ENCODE assay signal across 16 cellular contexts in the genomic region with DNA sequence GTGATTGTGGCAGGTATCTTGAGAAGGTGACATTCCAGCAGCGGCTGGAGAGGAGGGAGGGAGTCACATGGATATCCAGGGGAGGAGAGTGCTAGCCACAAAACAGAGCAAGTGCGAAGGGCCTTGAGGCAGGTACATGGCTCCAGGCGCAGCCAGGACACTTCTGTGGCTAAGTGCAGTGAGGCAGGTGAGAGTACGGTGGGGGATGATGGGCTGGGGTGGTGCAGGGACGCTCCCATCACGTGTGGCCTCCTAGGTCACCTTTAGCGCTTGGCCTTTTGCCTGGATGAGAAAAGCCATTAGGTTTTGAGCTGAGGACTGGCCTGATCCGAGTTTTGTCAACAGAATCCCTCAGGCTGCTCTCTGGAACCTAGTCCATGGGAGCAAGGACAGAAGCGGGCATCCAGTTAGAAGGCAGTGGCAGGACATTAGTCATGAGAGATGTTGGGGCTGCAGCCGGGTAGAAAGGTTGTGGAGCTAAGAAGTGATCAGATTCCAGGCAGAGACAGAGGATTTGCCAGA. TPM values are rescaled to one million over a fixed set of nuclear protein-coding genes. Genes with fewer than 3 reads are reported as not detected.
DNase-seq lines count a peak whose midpoint lies in the region; ATAC-seq and TF ChIP-seq lines count a peak whose summit lies in the region.
"Had no signal": no experiment of that assay in that cellular context is flagged by ENCODE, and none has a peak within 500 bp of the region (broad histone marks: within the 10 kb centered on the region; RNA-seq: fewer than 3 reads in every experiment).

No MANE protein-coding gene starts in this region.

- H3K4me3 Mint-ChIP-seq in activated naive CD8-positive, alpha-beta T cell treated with anti-CD3 and anti-CD28 coated beads, Interleukin-2, amount 10 ng/mL, durations not matched to agents 7 days and 5 days, result no peak overlapping the region
- H3K4me3 Mint-ChIP-seq in activated naive CD8-positive, alpha-beta T cell treated with anti-CD3 and anti-CD28 coated beads for 36 hours, result no peak overlapping the region
- H3K4me3 Mint-ChIP-seq in endodermal cell, result no peak overlapping the region
- H3K4me3 Mint-ChIP-seq in natural killer cell treated with Interleukin-12 subunit alpha and Interleukin-12 subunit beta and Interleukin-15 and Interleukin-18, amount 100 ng/mL, for 72 hours, result no peak overlapping the region
- H3K4me3 Mint-ChIP-seq: HFFc6 had no signal

- in situ Hi-C loops in GM13977 (cut with MboI; ENCODE audit: low pct_unique_long_range_greater_than_20kb, low sequenced_read_pairs, unreplicated experiment), result no loop called here

- H3K9ac ChIP-seq in endodermal cell (ENCODE audit: extremely low read depth, low read length, poor library complexity, severe bottlenecking), result no peak overlapping the region
- peak overlapping the region in 1 of 2 donors; percentile 30 for H3K9ac ChIP-seq in liver (ENCODE audit: low read depth in 1 of 2, low read length in 2 of 2)
- peak overlapping the region in 1 of 3 donors; percentile 62 for H3K9ac ChIP-seq in skeletal muscle tissue (ENCODE audit: low read depth in 1 of 3, low read length in 3 of 3)

- H3K27me3 ChIP-seq in endodermal cell (ENCODE audit: control insufficient read depth, insufficient read depth, low read length, poor library complexity, severe bottlenecking) (no peaks in the 10 kb centered on the region), liver (ENCODE audit: control insufficient read depth in 4 of 4, insufficient read depth in 4 of 4, low read length in 3 of 4) (no peaks in the 10 kb centered on the region), skeletal muscle tissue (ENCODE audit: control insufficient read depth in 3 of 3, insufficient read depth in 3 of 3, low read length in 3 of 3) (no peaks in the 10 kb centered on the region)

- POLR2A ChIA-PET in activated naive CD8-positive, alpha-beta T cell treated with anti-CD3 and anti-CD28 coated beads, Interleukin-2, amount 10 ng/mL, durations not matched to agents 7 days and 5 days (lab: Charles Lee), result no interaction called here

- no peak for DNase-seq in activated naive CD8-positive, alpha-beta T cell treated with anti-CD3 and anti-CD28 coated beads, Interleukin-2, amount 10 ng/mL, durations not matched to agents 7 days and 5 days
- DNase-seq in activated naive CD8-positive, alpha-beta T cell treated with anti-CD3 and anti-CD28 coated beads for 36 hours, result no peak
- DNase-seq in endodermal cell (peak; percentile 83), DMS153 treated with DMSO at 0.1 percent for 48 hours (lab: John Stamatoyannopoulos, UW; ENCODE audit: unreplicated experiment) (no peak), GM13977 (ENCODE audit: low spot score) (no peak)
- DNase-seq in natural killer cell treated with Interleukin-12 subunit alpha and Interleukin-12 subunit beta and Interleukin-15 and Interleukin-18, amount 100 ng/mL, for 72 hours (ENCODE audit: low spot score), result no peak
- DNase-seq: HFFc6, KG1, NCI-H1092 treated with DMSO at 0.1 percent for 48 hours, NCI-H1694, NCI-H345, NCI-H69, PC-3 had no signal

- H3K9me3 ChIP-seq in endodermal cell (ENCODE audit: control insufficient read depth, low read length), result no peaks in the 10 kb centered on the region
- H3K9me3 ChIP-seq in liver (ENCODE audit: control insufficient read depth in 4 of 4, low read length in 3 of 4), result no peaks in the 10 kb centered on the region
- no peaks in the 10 kb centered on the region for H3K9me3 ChIP-seq in skeletal muscle tissue (ENCODE audit: control insufficient read depth in 3 of 3, low read length in 3 of 3)

- H3K27ac ChIP-seq in endodermal cell (ENCODE audit: low read depth, low read length) (no peak overlapping the region), liver (ENCODE audit: low read depth in 1 of 2, low read length in 2 of 2) (peak overlapping the region; percentile 71 to 76), skeletal muscle tissue (ENCODE audit: low read depth, low read length) (peak overlapping the region; percentile 42)

- 78 to 85% methylated on average over 8 to 10 of the region's 10 CpGs for WGBS in endodermal cell (ENCODE audit: insufficient coverage in 1 of 2, insufficient read length in 1 of 2), 2 experiments
- 50% methylated on average over 10 of the region's 10 CpGs for WGBS in liver

- H3K9me3 Mint-ChIP-seq in activated naive CD8-positive, alpha-beta T cell treated with anti-CD3 and anti-CD28 coated beads, Interleukin-2, amount 10 ng/mL, durations not matched to agents 7 days and 5 days, result no peaks in the 10 kb centered on the region
- H3K9me3 Mint-ChIP-seq in activated naive CD8-positive, alpha-beta T cell treated with anti-CD3 and anti-CD28 coated beads for 36 hours, result no peaks in the 10 kb centered on the region
- no peaks in the 10 kb centered on the region for H3K9me3 Mint-ChIP-seq in endodermal cell
- no peaks in the 10 kb centered on the region for H3K9me3 Mint-ChIP-seq in natural killer cell treated with Interleukin-12 subunit alpha and Interleukin-12 subunit beta and Interleukin-15 and Interleukin-18, amount 100 ng/mL, for 72 hours
- H3K9me3 Mint-ChIP-seq: HFFc6 had no signal

- TF ChIP-seq CTCF in endodermal cell (conservative IDR thresholded peaks at IDR 0.05), result no peak
- TF ChIP-seq CTCF in liver (IDR thresholded peaks at IDR 0.05; ENCODE audit: low read depth, low read length, missing input control), result no peak
- TF ChIP-seq CTCF in GM13977 (IDR thresholded peaks at IDR 0.05; ENCODE audit: extremely low read depth, insufficient read depth, missing control alignments), result no peak

- no peaks in the 10 kb centered on the region for H3K27me3 Mint-ChIP-seq in activated naive CD8-positive, alpha-beta T cell treated with anti-CD3 and anti-CD28 coated beads, Interleukin-2, amount 10 ng/mL, durations not matched to agents 7 days and 5 days
- H3K27me3 Mint-ChIP-seq in activated naive CD8-positive, alpha-beta T cell treated with anti-CD3 and anti-CD28 coated beads for 36 hours, result no peaks in the 10 kb centered on the region
- peaks cover 6% of the 10 kb centered on the region for H3K27me3 Mint-ChIP-seq in endodermal cell (ENCODE audit: insufficient read depth)
- no peaks in the 10 kb centered on the region for H3K27me3 Mint-ChIP-seq in natural killer cell treated with Interleukin-12 subunit alpha and Interleukin-12 subunit beta and Interleukin-15 and Interleukin-18, amount 100 ng/mL, for 72 hours

- H3K27ac Mint-ChIP-seq in activated naive CD8-positive, alpha-beta T cell treated with anti-CD3 and anti-CD28 coated beads, Interleukin-2, amount 10 ng/mL, durations not matched to agents 7 days and 5 days, result peak overlapping the region; percentile 58
- no peak overlapping the region for H3K27ac Mint-ChIP-seq in activated naive CD8-positive, alpha-beta T cell treated with anti-CD3 and anti-CD28 coated beads for 36 hours
- no peak overlapping the region for H3K27ac Mint-ChIP-seq in endodermal cell
- H3K27ac Mint-ChIP-seq in natural killer cell treated with Interleukin-12 subunit alpha and Interleukin-12 subunit beta and Interleukin-15 and Interleukin-18, amount 100 ng/mL, for 72 hours, result no peak overlapping the region
- H3K27ac Mint-ChIP-seq: HFFc6 had no signal

- no peak overlapping the region for H3K4me3 ChIP-seq in endodermal cell (ENCODE audit: low read length)
- H3K4me3 ChIP-seq in liver (ENCODE audit: low read depth in 1 of 3, low read length in 3 of 3), result no peak overlapping the region
- H3K4me3 ChIP-seq in skeletal muscle tissue (ENCODE audit: low read length in 3 of 3), result no peak overlapping the region
- H3K4me3 ChIP-seq: GM12878 had no signal

- peaks cover 14% of the 10 kb centered on the region for H3K4me1 Mint-ChIP-seq in activated naive CD8-positive, alpha-beta T cell treated with anti-CD3 and anti-CD28 coated beads, Interleukin-2, amount 10 ng/mL, durations not matched to agents 7 days and 5 days
- peaks cover 22% of the 10 kb centered on the region for H3K4me1 Mint-ChIP-seq in activated naive CD8-positive, alpha-beta T cell treated with anti-CD3 and anti-CD28 coated beads for 36 hours
- peaks cover 30% of the 10 kb centered on the region for H3K4me1 Mint-ChIP-seq in endodermal cell
- H3K4me1 Mint-ChIP-seq in natural killer cell treated with Interleukin-12 subunit alpha and Interleukin-12 subunit beta and Interleukin-15 and Interleukin-18, amount 100 ng/mL, for 72 hours (ENCODE audit: low read depth in 2 of 2), result peaks cover 16 to 42% of the 10 kb centered on the region in 2 donors

- H3K36me3 ChIP-seq in endodermal cell (ENCODE audit: control insufficient read depth, insufficient read depth, low read length), result no peaks in the 10 kb centered on the region
- no peaks in the 10 kb centered on the region for H3K36me3 ChIP-seq in liver (ENCODE audit: control insufficient read depth in 4 of 4, insufficient read depth in 3 of 4, low read depth in 1 of 4, low read length in 3 of 4)
- H3K36me3 ChIP-seq in skeletal muscle tissue (ENCODE audit: control insufficient read depth in 3 of 3, insufficient read depth in 3 of 3, low read length in 3 of 3), result peaks cover 0 to 2% (median 0%) of the 10 kb centered on the region in 3 donors

- H3K4me1 ChIP-seq in endodermal cell (ENCODE audit: control insufficient read depth, insufficient read depth, low read length), result peaks cover 4% of the 10 kb centered on the region
- H3K4me1 ChIP-seq in liver (ENCODE audit: control insufficient read depth in 4 of 4, insufficient read depth in 4 of 4, low read length in 3 of 4), result peaks cover 0 to 46% (median 13%) of the 10 kb centered on the region in 4 donors
- H3K4me1 ChIP-seq in skeletal muscle tissue (ENCODE audit: control insufficient read depth in 3 of 3, insufficient read depth in 3 of 3, low read length in 3 of 3), result peaks cover 23 to 32% (median 30%) of the 10 kb centered on the region in 3 donors

- peaks cover 9% of the 10 kb centered on the region for H3K36me3 Mint-ChIP-seq in activated naive CD8-positive, alpha-beta T cell treated with anti-CD3 and anti-CD28 coated beads, Interleukin-2, amount 10 ng/mL, durations not matched to agents 7 days and 5 days
- peaks cover 3% of the 10 kb centered on the region for H3K36me3 Mint-ChIP-seq in activated naive CD8-positive, alpha-beta T cell treated with anti-CD3 and anti-CD28 coated beads for 36 hours
- H3K36me3 Mint-ChIP-seq in endodermal cell (ENCODE audit: low read depth), result peaks cover 6% of the 10 kb centered on the region
- peaks cover 7% of the 10 kb centered on the region for H3K36me3 Mint-ChIP-seq in natural killer cell treated with Interleukin-12 subunit alpha and Interleukin-12 subunit beta and Interleukin-15 and Interleukin-18, amount 100 ng/mL, for 72 hours

- ATAC-seq in activated naive CD8-positive, alpha-beta T cell treated with anti-CD3 and anti-CD28 coated beads, Interleukin-2, amount 10 ng/mL, durations not matched to agents 7 days and 5 days (ENCODE audit: low read depth), result no peak
- ATAC-seq in natural killer cell treated with Interleukin-12 subunit alpha and Interleukin-12 subunit beta and Interleukin-15 and Interleukin-18, amount 100 ng/mL, for 72 hours, result no peak
- ATAC-seq: GM12878, PC-3 had no signal

- peak; percentile 19 to 27 for TF ChIP-seq RAD21 in liver (IDR thresholded peaks at IDR 0.05)

RNA-seq across cellular contexts. Expression of a gene that starts 31.6 kb away (rescaled TPM):
- total RNA-seq in activated naive CD8-positive, alpha-beta T cell treated with anti-CD3 and anti-CD28 coated beads, Interleukin-2, amount 10 ng/mL, durations not matched to agents 7 days and 5 days, result 10 to 100 TPM; 38.1 to 41.6 TPM
- total RNA-seq in activated naive CD8-positive, alpha-beta T cell treated with anti-CD3 and anti-CD28 coated beads for 36 hours, result 10 to 100 TPM; 37.0 to 38.4 TPM
- total RNA-seq in endodermal cell (10 to 100 TPM; 13.8 to 22.4 TPM), liver (10 to 100 TPM; 11.9 to 20.2 TPM), skeletal muscle tissue (63.2 TPM)
- 29.6 TPM for polyA plus RNA-seq in endodermal cell (2013, experiment 1 of 2)
- 24.9 TPM for polyA plus RNA-seq in endodermal cell (2013, experiment 2 of 2)
- polyA plus RNA-seq in liver, result 10 to 100 TPM; 14.6 to 19.7 TPM
- total RNA-seq in natural killer cell treated with Interleukin-12 subunit alpha and Interleukin-12 subunit beta and Interleukin-15 and Interleukin-18, amount 100 ng/mL, for 72 hours, result 10 to 100 TPM; 14.0 to 19.7 TPM
